Comparison of ENCODE assay signal across 15 cellular contexts in the genomic region with DNA sequence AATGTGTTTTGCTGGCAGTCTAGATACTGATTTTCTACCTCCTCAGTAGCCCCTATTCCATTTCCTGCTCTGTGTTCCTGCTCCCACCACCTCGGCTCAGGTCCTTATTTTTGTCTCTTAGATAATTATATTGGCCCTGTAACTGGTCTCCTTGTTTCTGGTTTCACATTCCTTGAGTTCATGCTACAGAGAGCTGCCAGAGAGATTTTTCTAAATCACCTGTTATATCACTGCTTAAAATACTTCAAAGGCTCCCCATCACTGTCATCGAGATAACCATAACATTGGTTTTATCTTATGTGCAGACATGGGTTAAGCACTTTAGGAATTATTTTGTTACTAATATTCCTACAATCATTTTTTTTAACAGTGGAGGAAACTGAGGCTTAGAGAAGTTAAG. TPM values are rescaled to one million over a fixed set of nuclear protein-coding genes. Genes with fewer than 3 reads are reported as not detected.
DNase-seq lines count a peak whose midpoint lies in the region; ATAC-seq and TF ChIP-seq lines count a peak whose summit lies in the region.
"Had no signal": no experiment of that assay in that cellular context is flagged by ENCODE, and none has a peak within 500 bp of the region (broad histone marks: within the 10 kb centered on the region; RNA-seq: fewer than 3 reads in every experiment).

No MANE protein-coding gene starts in this region.

- intact Hi-C loops in esophagus squamous epithelium (cut with DNase I) (loop anchor here (10.0 kb wide), 1 partner anchor 67 kb away; no protein-coding TSS in a partner anchor), right cardiac atrium (cut with DNase I) (loop anchor here in 1 of 4 donors (10.0 kb wide), 1 partner anchor 153 kb away; no protein-coding TSS in a partner anchor), gastrocnemius medialis (cut with DNase I; ENCODE audit: low total_unique reads) (loop anchor here (2.0 to 10.0 kb wide), 3 partner anchors 45 to 247 kb away; no protein-coding TSS in a partner anchor), vagina (cut with DNase I) (no loop called here)

- H3K27me3 ChIP-seq in esophagus squamous epithelium: no peaks in the 10 kb centered on the region
- H3K27me3 ChIP-seq in right cardiac atrium (ENCODE audit: control insufficient read depth, insufficient read depth): no peaks in the 10 kb centered on the region
- H3K27me3 ChIP-seq in gastrocnemius medialis: no peaks in the 10 kb centered on the region
- no peaks in the 10 kb centered on the region for H3K27me3 ChIP-seq in vagina

- no peak for DNase-seq in esophagus squamous epithelium (lab: John Stamatoyannopoulos, UW)
- DNase-seq in right cardiac atrium: no peak
- DNase-seq in gastrocnemius medialis: no peak
- no peak for DNase-seq in vagina (ENCODE audit: extremely low spot score in 2 of 2)
- no peak for DNase-seq in NCI-H82 (lab: John Stamatoyannopoulos, UW)
- DNase-seq in superior temporal gyrus (ENCODE audit: extremely low spot score): no peak
- DNase-seq: CD4-positive, alpha-beta memory T cell; DND-41; GDM1; NCI-H2107; NCI-H226; NCI-H526; NK-92 treated with Interleukin-12 subunit alpha and Interleukin-12 subunit beta, amount 100 ng/mL, for 24 hours had no signal

- TF ChIP-seq POLR2A in esophagus squamous epithelium (IDR thresholded peaks at IDR 0.05) (no peak), gastrocnemius medialis (IDR thresholded peaks at IDR 0.05) (no peak), vagina (IDR thresholded peaks at IDR 0.05) (no peak)

- H3K9me3 ChIP-seq in esophagus squamous epithelium: no peaks in the 10 kb centered on the region
- H3K9me3 ChIP-seq in right cardiac atrium (ENCODE audit: control insufficient read depth, low read length): no peaks in the 10 kb centered on the region
- no peaks in the 10 kb centered on the region for H3K9me3 ChIP-seq in gastrocnemius medialis
- H3K9me3 ChIP-seq in vagina: no peaks in the 10 kb centered on the region

- peak overlapping the region in 3 of 4 donors; percentile 68 to 83 (median 81) for H3K27ac ChIP-seq in esophagus squamous epithelium
- H3K27ac ChIP-seq in right cardiac atrium (ENCODE audit: low read length): peak overlapping the region; percentile 33
- peak overlapping the region; percentile 72 to 88 (median 85) for H3K27ac ChIP-seq in gastrocnemius medialis
- H3K27ac ChIP-seq in vagina: peak overlapping the region; percentile 10
- H3K27ac ChIP-seq: RWPE1 had no signal

- in situ Hi-C loops in gastrocnemius medialis (cut with MboI; ENCODE audit: low sequenced_read_pairs in 4 of 4): loop anchor here in 2 of 4 donors (10.0 kb wide), 1 partner anchor 123 kb away; no protein-coding TSS in a partner anchor

- H3K36me3 ChIP-seq in esophagus squamous epithelium (no peaks in the 10 kb centered on the region), gastrocnemius medialis (no peaks in the 10 kb centered on the region), vagina (no peaks in the 10 kb centered on the region)

- H3K4me3 ChIP-seq in esophagus squamous epithelium (no peak overlapping the region), right cardiac atrium (ENCODE audit: low read length) (no peak overlapping the region), gastrocnemius medialis (peak overlapping the region; percentile 6 to 25 (median 20)), vagina (no peak overlapping the region)

- H3K4me1 ChIP-seq in esophagus squamous epithelium (peaks cover 0 to 23% (median 0%) of the 10 kb centered on the region in 3 donors), right cardiac atrium (ENCODE audit: control insufficient read depth, insufficient read depth, low read length) (peaks cover 3% of the 10 kb centered on the region), gastrocnemius medialis (peaks cover 37 to 53% of the 10 kb centered on the region in 2 donors), vagina (peaks cover 5% of the 10 kb centered on the region)

- no peak for ATAC-seq in right cardiac atrium
- peak; percentile 14 to 22 for ATAC-seq in gastrocnemius medialis
- ATAC-seq in GM18502 (IDR thresholded peaks at IDR 0.05; ENCODE audit: poor library complexity, unreplicated experiment): no peak

- TF ChIP-seq CTCF in esophagus squamous epithelium (IDR thresholded peaks at IDR 0.05) (no peak), gastrocnemius medialis (IDR thresholded peaks at IDR 0.05 in 4 of 5, conservative IDR thresholded peaks at IDR 0.05 in 1 of 5) (no peak), vagina (IDR thresholded peaks at IDR 0.05) (no peak)

- 57 to 78% methylated on average over 2 of the region's 2 CpGs for WGBS in esophagus squamous epithelium, 2 donors
- WGBS in right cardiac atrium: 39% methylated on average over 2 of the region's 2 CpGs

RNA-seq across cellular contexts. Expression of a gene that starts 9.6 kb away (rescaled TPM):
- total RNA-seq in esophagus squamous epithelium: 100 to 1,000 TPM in 2 of 4 donors, 10 to 100 TPM in 2; 19.0 to 418 (median 84.2) TPM
- total RNA-seq in right cardiac atrium: 100 to 1,000 TPM; 111 to 134 (median 118) TPM
- 29.6 TPM for polyA plus RNA-seq in right cardiac atrium
- 1,000 to 10,000 TPM in 3 of 4 donors, 100 to 1,000 TPM in 1; 998 to 4,186 (median 1,764) TPM for total RNA-seq in gastrocnemius medialis
- total RNA-seq in vagina: 109 TPM

Comparison
In these comparisons a context has a peak if more than half of its experiments do, and no peak if none do; other contexts are left out.
1. H3K27ac ChIP-seq: peak in every context shown above with its lines; median percentile 85 in gastrocnemius medialis; 81 in esophagus squamous epithelium; 33 in right cardiac atrium; 10 in vagina.
2. H3K4me3 ChIP-seq: peak in gastrocnemius medialis (4 of 4); none in esophagus squamous epithelium (0 of 4), right cardiac atrium (single experiment) and vagina (0 of 2).
3. ATAC-seq: peak in gastrocnemius medialis (2 of 2); none in right cardiac atrium (0 of 2) and GM18502 (single experiment).